In the genomic region with DNA sequence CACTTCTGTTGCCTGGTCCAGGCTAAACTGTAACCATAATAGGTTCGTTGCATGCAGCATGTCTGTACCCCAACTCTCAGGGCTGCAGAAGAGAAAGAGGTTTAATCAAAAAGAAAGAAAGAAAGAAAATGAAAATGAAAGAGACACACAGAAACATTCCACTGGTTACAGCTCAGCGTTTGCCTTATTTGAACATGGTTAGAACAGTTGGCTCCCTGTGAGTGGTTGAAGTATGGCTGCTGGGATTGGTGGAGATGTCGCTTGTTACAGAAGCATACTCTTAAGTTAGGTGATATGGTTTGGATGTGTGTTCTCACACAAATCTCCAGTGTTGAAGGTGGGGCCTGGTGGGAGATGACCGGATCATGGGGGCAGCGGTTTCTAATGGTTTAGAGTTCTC, we compare ENCODE assay signal across 17 cellular contexts.
"Had no signal": no experiment of that assay in that cellular context is flagged by ENCODE, and none has a peak within 500 bp of the region (broad histone marks: within the 10 kb centered on the region; RNA-seq: fewer than 3 reads in every experiment).

No MANE protein-coding gene starts in this region.

- H3K36me3 Mint-ChIP-seq: naive thymus-derived CD4-positive, alpha-beta T cell; stimulated activated naive B cell treated with anti-CD40 and anti-IgM and Interleukin-4, amounts not matched to agents 10 μg/mL and 1 μg/mL and 100 μg/mL, for 72 hours had no signal

- H3K36me3 ChIP-seq: colonic mucosa, heart left ventricle, right lobe of liver, thoracic aorta, transverse colon had no signal

- H3K9me3 ChIP-seq: colonic mucosa, heart left ventricle, psoas muscle, right lobe of liver, thoracic aorta, transverse colon had no signal

- H3K27me3 ChIP-seq: colonic mucosa, heart left ventricle, right lobe of liver, transverse colon had no signal

- ATAC-seq: heart left ventricle; naive thymus-derived CD4-positive, alpha-beta T cell; psoas muscle; right lobe of liver; stimulated activated naive B cell treated with anti-CD40 and anti-IgM and Interleukin-4, amounts not matched to agents 10 μg/mL and 1 μg/mL and 100 μg/mL, for 72 hours; stimulated activated naive CD8-positive, alpha-beta T cell treated with anti-CD3 and anti-CD28 coated beads, Interleukin-15, amount 100 ng/mL, for 72 hours had no signal

- H3K27me3 Mint-ChIP-seq: stimulated activated naive CD8-positive, alpha-beta T cell treated with anti-CD3 and anti-CD28 coated beads, Interleukin-15, amount 100 ng/mL, for 72 hours had no signal

- H3K9me3 Mint-ChIP-seq: stimulated activated naive B cell treated with anti-CD40 and anti-IgM and Interleukin-4, amounts not matched to agents 10 μg/mL and 1 μg/mL and 100 μg/mL, for 72 hours; stimulated activated naive CD8-positive, alpha-beta T cell treated with anti-CD3 and anti-CD28 coated beads, Interleukin-15, amount 100 ng/mL, for 72 hours had no signal

- H3K4me3 ChIP-seq: colonic mucosa, heart left ventricle, psoas muscle, right lobe of liver, thoracic aorta, transverse colon had no signal

- H3K4me1 ChIP-seq: parathyroid adenoma, psoas muscle had no signal

- DNase-seq: colonic mucosa; dermis blood vessel endothelial cell; heart left ventricle; hypothalamus; kidney glomerular epithelial cell; mesendoderm; naive thymus-derived CD4-positive, alpha-beta T cell; psoas muscle; retina; right lobe of liver; stimulated activated CD4-positive, alpha-beta T cell treated with anti-CD3 and anti-CD28 coated beads, Interleukin-4, amount 100 ng/mL, for 1 hour; stimulated activated naive B cell treated with anti-CD40 and anti-IgM and Interleukin-4, amounts not matched to agents 10 μg/mL and 1 μg/mL and 100 μg/mL, for 72 hours; stimulated activated naive CD8-positive, alpha-beta T cell treated with anti-CD3 and anti-CD28 coated beads, Interleukin-15, amount 100 ng/mL, for 72 hours; substantia nigra; transverse colon had no signal

- H3K4me3 Mint-ChIP-seq: naive thymus-derived CD4-positive, alpha-beta T cell; stimulated activated naive B cell treated with anti-CD40 and anti-IgM and Interleukin-4, amounts not matched to agents 10 μg/mL and 1 μg/mL and 100 μg/mL, for 72 hours; stimulated activated naive CD8-positive, alpha-beta T cell treated with anti-CD3 and anti-CD28 coated beads, Interleukin-15, amount 100 ng/mL, for 72 hours had no signal

- H3K27ac ChIP-seq: colonic mucosa, heart left ventricle, parathyroid adenoma, psoas muscle, right lobe of liver, thoracic aorta, transverse colon had no signal

- H3K27ac Mint-ChIP-seq: stimulated activated naive B cell treated with anti-CD40 and anti-IgM and Interleukin-4, amounts not matched to agents 10 μg/mL and 1 μg/mL and 100 μg/mL, for 72 hours; stimulated activated naive CD8-positive, alpha-beta T cell treated with anti-CD3 and anti-CD28 coated beads, Interleukin-15, amount 100 ng/mL, for 72 hours had no signal
